ENCODE assay signal across 1 cellular context in genomic region chr1:153953859-153954365, GRCh38.
TF ChIP-seq lines count a peak whose summit lies in the region.

No MANE protein-coding gene starts in this region.

TF ChIP-seq in HepG2, 621 proteins besides CTCF, POLR2A, EP300 and RAD21 (continued from another document and continues in another):
- TF ChIP-seq POGZ (CRISPR knock-in tag; IDR thresholded peaks at IDR 0.05) (peak; percentile 46; the same call in 1 of the 2 replicates), THAP11 (CRISPR knock-in tag; IDR thresholded peaks at IDR 0.05) (peak; percentile 80), U2AF1 (optimal IDR thresholded peaks at IDR 0.05; ENCODE audit: low read depth, low read length) (no peak), FOXA1 (IDR thresholded peaks at IDR 0.05) (peak; percentile 70), FOXA1 (CRISPR knock-in tag; IDR thresholded peaks at IDR 0.05) (peak; percentile 97), ZNF598 (CRISPR knock-in tag; IDR thresholded peaks at IDR 0.05; ENCODE audit: borderline replicate concordance) (no peak), ZBTB3 (CRISPR knock-in tag; IDR thresholded peaks at IDR 0.05; ENCODE audit: borderline replicate concordance, low read depth) (0 out of 2 replicates have a peak, but pooled peaks have one; percentile 27), HNF4G (IDR thresholded peaks at IDR 0.05; ENCODE audit: borderline replicate concordance, low read depth, low read length) (peak; percentile 76), HNF4G (CRISPR knock-in tag; IDR thresholded peaks at IDR 0.05; ENCODE audit: borderline replicate concordance, low read depth) (0 out of 2 replicates have a peak, but pooled peaks have one; percentile 73), ZNF276 (CRISPR knock-in tag; IDR thresholded peaks at IDR 0.05; ENCODE audit: low read depth) (no peak), ERF (CRISPR knock-in tag; IDR thresholded peaks at IDR 0.05) (0 out of 2 replicates have a peak, but pooled peaks have one; percentile 22), NFYB (CRISPR knock-in tag; IDR thresholded peaks at IDR 0.05) (peak; percentile 71), ZNF142 (CRISPR knock-in tag; IDR thresholded peaks at IDR 0.05) (no peak), DMTF1 (CRISPR knock-in tag; IDR thresholded peaks at IDR 0.05) (no peak), MIER3 (CRISPR knock-in tag; IDR thresholded peaks at IDR 0.05; ENCODE audit: borderline replicate concordance) (peak; percentile 61; the same call in 1 of the 2 replicates), HNF1B (CRISPR knock-in tag; IDR thresholded peaks at IDR 0.05) (peak; percentile 74; the same call in 1 of the 2 replicates), ZNF850 (CRISPR knock-in tag; conservative IDR thresholded peaks at IDR 0.05) (no peak), MEIS1 (CRISPR knock-in tag; IDR thresholded peaks at IDR 0.05; ENCODE audit: borderline replicate concordance) (no peak), ZNF441 (CRISPR knock-in tag; IDR thresholded peaks at IDR 0.05; ENCODE audit: borderline replicate concordance) (peak; percentile 82), POGK (CRISPR knock-in tag; conservative IDR thresholded peaks at IDR 0.05) (no peak), ZNF800 (CRISPR knock-in tag; IDR thresholded peaks at IDR 0.05) (no peak), PITX1 (CRISPR knock-in tag; IDR thresholded peaks at IDR 0.05) (peak; percentile 79; the same call in 1 of the 2 replicates), KAT8 (CRISPR knock-in tag; IDR thresholded peaks at IDR 0.05) (peak; percentile 50; the same call in 1 of the 2 replicates), ZNF281 (CRISPR knock-in tag; IDR thresholded peaks at IDR 0.05; ENCODE audit: borderline replicate concordance) (peak; percentile 94), E2F1 (CRISPR knock-in tag; IDR thresholded peaks at IDR 0.05) (no peak), RFX1 (IDR thresholded peaks at IDR 0.05) (no peak), PATZ1 (CRISPR knock-in tag; IDR thresholded peaks at IDR 0.05) (peak; percentile 37), CC2D1A (CRISPR knock-in tag; IDR thresholded peaks at IDR 0.05) (no peak)
